ENCODE assay signal across 1 cellular context in the genomic region with DNA sequence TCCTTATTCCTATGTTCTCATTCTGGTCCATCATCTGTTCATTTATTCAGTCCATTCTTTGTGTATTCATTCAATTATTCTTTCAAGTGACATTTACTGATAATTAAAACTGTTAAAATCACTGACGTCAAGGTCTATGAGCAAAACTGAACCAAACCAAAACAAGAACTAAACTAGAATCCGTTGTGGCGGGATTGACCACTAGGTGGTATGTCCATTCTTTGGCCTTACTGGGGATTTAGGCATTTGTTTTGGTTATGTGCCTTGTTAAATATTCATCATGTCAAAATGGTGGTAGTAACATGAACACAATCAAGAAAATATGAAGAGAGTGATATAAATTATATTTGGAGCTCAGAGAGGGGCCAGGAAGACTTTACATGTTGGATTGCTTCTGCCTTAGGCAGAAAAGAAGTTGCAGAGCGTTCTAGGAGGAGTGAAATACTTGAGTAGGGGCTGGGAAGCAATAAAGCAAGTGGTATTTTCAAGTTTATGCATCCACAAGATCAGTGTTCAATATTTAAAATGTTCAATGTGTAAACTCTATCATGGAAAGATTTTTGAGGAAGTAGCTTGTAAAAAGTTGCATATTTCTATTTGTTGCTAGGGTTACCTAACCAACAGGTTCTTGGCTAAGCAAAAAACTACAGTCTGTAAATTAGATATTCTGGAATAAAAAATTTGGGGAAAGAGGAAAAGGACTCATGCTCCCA.
TF ChIP-seq lines count a peak whose summit lies in the region.

No MANE protein-coding gene starts in this region.

TF ChIP-seq in GM23338, 12 proteins besides CTCF, POLR2A, EP300 and RAD21:
- TF ChIP-seq ZNF114 (CRISPR knock-in tag; IDR thresholded peaks at IDR 0.05): no peak
- TF ChIP-seq EZH2phosphoT487 (IDR thresholded peaks at IDR 0.05; ENCODE audit: unreplicated experiment): no peak
- no peak for TF ChIP-seq POLR2AphosphoS5 (IDR thresholded peaks at IDR 0.05; ENCODE audit: low read depth)
